ENCODE assay signal across 1 cellular context in the genomic region with DNA sequence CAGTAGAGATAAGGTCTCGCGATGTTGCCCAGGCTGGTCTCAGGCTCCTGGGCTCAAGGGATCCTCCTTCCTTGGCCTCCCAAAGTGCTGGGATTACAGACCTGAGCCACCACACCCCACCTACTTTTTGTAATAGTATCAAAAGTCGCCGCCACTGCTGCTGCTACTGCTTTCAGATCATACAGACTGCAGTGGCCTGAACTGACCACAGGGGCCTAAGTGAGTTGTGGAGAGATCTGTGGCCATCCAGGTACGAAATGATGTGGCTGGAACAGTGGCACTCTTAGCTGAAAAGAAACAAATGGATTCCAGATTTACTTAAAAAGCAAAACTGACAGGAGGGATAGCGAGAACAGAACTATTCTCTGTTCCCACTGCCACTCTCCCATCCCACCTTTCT.
TF ChIP-seq lines count a peak whose summit lies in the region.

No MANE protein-coding gene starts in this region.

TF ChIP-seq in HepG2, 621 proteins besides CTCF, POLR2A, EP300 and RAD21:
- TF ChIP-seq ZNF782 (CRISPR knock-in tag; IDR thresholded peaks at IDR 0.05; ENCODE audit: borderline replicate concordance) = no peak
- TF ChIP-seq, protein P1, sequence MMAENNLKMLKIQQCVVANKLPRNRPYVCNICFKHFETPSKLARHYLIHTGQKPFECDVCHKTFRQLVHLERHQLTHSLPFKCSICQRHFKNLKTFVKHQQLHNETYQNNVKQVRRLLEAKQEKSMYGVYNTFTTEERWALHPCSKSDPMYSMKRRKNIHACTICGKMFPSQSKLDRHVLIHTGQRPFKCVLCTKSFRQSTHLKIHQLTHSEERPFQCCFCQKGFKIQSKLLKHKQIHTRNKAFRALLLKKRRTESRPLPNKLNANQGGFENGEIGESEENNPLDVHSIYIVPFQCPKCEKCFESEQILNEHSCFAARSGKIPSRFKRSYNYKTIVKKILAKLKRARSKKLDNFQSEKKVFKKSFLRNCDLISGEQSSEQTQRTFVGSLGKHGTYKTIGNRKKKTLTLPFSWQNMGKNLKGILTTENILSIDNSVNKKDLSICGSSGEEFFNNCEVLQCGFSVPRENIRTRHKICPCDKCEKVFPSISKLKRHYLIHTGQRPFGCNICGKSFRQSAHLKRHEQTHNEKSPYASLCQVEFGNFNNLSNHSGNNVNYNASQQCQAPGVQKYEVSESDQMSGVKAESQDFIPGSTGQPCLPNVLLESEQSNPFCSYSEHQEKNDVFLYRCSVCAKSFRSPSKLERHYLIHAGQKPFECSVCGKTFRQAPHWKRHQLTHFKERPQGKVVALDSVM (CRISPR knock-in tag; IDR thresholded peaks at IDR 0.05) = peak; percentile 24; the same call in 1 of the 2 replicates
- TF ChIP-seq, protein P2, sequence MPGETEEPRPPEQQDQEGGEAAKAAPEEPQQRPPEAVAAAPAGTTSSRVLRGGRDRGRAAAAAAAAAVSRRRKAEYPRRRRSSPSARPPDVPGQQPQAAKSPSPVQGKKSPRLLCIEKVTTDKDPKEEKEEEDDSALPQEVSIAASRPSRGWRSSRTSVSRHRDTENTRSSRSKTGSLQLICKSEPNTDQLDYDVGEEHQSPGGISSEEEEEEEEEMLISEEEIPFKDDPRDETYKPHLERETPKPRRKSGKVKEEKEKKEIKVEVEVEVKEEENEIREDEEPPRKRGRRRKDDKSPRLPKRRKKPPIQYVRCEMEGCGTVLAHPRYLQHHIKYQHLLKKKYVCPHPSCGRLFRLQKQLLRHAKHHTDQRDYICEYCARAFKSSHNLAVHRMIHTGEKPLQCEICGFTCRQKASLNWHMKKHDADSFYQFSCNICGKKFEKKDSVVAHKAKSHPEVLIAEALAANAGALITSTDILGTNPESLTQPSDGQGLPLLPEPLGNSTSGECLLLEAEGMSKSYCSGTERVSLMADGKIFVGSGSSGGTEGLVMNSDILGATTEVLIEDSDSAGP (CRISPR knock-in tag; IDR thresholded peaks at IDR 0.05; ENCODE audit: borderline replicate concordance) = 0 out of 2 replicates have a peak, but pooled peaks have one; percentile 31
TF ChIP-seq in HepG2: peak in this region for 2.
